2 cellular contexts compared by ENCODE assay signal in the genomic region with DNA sequence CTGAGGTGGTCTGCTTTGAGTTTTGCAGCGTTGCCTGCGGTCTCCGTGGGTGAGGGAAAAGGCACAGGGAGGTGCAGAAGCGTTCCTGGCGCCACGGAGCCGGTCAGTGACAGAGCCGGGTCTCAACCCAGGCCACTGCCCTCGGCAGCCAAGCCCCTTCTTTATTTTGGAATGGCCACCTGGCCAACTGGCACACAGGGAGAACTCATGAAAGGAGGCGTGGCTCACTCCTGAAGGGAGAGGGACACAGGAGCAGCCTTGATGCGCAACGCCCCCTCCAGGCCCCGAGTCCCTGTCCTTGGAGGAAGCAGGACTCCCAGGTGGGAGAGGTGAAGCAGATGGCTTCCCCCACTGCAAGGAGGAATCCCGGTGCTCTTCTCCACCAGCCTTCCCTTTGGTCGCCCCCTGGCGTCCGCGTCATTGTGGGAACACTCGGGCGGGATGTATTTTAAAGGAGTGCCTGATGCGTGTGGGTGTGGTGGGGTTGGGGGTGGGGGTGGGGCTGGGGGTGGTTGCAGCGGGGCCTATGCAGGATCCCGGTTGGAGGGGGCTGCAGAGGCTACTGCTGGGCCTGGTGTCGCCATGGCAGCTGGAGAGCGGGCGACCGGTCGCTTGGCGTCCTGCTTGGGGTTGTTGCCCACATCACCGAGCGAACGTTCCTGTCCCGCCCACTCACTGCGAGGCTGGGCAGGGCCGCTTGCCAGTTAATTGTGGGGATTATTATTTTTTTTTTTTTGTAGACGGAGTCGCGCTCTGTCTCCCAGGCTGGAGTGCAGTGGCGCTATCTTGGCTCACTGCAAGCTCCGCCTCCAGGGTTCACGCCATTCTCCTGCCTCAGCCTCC.
TF ChIP-seq lines count a peak whose summit lies in the region.

No MANE protein-coding gene starts in this region.

TF ChIP-seq in IMR-90, 13 proteins besides CTCF, POLR2A, EP300 and RAD21:
- TF ChIP-seq RCOR1 (IDR thresholded peaks at IDR 0.05; ENCODE audit: insufficient replicate concordance, low read length) (no peak), MXI1 (IDR thresholded peaks at IDR 0.05; ENCODE audit: borderline replicate concordance, low read depth, low read length) (no peak), MAFK (IDR thresholded peaks at IDR 0.05; ENCODE audit: low read depth, low read length) (no peak), NFE2L2 (IDR thresholded peaks at IDR 0.05; ENCODE audit: low read depth, low read length) (no peak), BHLHE40 (IDR thresholded peaks at IDR 0.05; ENCODE audit: low read depth, low read length) (no peak)
- TF ChIP-seq, protein P1, sequence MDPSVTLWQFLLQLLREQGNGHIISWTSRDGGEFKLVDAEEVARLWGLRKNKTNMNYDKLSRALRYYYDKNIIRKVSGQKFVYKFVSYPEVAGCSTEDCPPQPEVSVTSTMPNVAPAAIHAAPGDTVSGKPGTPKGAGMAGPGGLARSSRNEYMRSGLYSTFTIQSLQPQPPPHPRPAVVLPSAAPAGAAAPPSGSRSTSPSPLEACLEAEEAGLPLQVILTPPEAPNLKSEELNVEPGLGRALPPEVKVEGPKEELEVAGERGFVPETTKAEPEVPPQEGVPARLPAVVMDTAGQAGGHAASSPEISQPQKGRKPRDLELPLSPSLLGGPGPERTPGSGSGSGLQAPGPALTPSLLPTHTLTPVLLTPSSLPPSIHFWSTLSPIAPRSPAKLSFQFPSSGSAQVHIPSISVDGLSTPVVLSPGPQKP (IDR thresholded peaks at IDR 0.05; ENCODE audit: borderline replicate concordance, low read depth, low read length) = no peak

TF ChIP-seq in K562, 482 proteins besides CTCF, POLR2A, EP300 and RAD21:
- TF ChIP-seq EGR1 (conservative IDR thresholded peaks at IDR 0.05) (0 out of 2 replicates have a peak, but pooled peaks have one; percentile 11), PCBP1 (IDR thresholded peaks at IDR 0.05; ENCODE audit: low read depth, low read length, poor library complexity, severe bottlenecking) (peak; percentile 46), NCOA1 (IDR thresholded peaks at IDR 0.05; ENCODE audit: low read depth) (no peak), MCM3 (IDR thresholded peaks at IDR 0.05) (no peak), HLTF (IDR thresholded peaks at IDR 0.05) (no peak), POU5F1 (IDR thresholded peaks at IDR 0.05; ENCODE audit: borderline replicate concordance, low read depth, low read length, partially characterized antibody) (no peak)
- TF ChIP-seq, protein P2, sequence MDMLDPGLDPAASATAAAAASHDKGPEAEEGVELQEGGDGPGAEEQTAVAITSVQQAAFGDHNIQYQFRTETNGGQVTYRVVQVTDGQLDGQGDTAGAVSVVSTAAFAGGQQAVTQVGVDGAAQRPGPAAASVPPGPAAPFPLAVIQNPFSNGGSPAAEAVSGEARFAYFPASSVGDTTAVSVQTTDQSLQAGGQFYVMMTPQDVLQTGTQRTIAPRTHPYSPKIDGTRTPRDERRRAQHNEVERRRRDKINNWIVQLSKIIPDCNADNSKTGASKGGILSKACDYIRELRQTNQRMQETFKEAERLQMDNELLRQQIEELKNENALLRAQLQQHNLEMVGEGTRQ (CRISPR knock-in tag; IDR thresholded peaks at IDR 0.05) = no peak
- TF ChIP-seq, protein P3, sequence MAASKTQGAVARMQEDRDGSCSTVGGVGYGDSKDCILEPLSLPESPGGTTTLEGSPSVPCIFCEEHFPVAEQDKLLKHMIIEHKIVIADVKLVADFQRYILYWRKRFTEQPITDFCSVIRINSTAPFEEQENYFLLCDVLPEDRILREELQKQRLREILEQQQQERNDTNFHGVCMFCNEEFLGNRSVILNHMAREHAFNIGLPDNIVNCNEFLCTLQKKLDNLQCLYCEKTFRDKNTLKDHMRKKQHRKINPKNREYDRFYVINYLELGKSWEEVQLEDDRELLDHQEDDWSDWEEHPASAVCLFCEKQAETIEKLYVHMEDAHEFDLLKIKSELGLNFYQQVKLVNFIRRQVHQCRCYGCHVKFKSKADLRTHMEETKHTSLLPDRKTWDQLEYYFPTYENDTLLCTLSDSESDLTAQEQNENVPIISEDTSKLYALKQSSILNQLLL (CRISPR knock-in tag; IDR thresholded peaks at IDR 0.05; ENCODE audit: borderline replicate concordance) = no peak
- TF ChIP-seq, protein P4, sequence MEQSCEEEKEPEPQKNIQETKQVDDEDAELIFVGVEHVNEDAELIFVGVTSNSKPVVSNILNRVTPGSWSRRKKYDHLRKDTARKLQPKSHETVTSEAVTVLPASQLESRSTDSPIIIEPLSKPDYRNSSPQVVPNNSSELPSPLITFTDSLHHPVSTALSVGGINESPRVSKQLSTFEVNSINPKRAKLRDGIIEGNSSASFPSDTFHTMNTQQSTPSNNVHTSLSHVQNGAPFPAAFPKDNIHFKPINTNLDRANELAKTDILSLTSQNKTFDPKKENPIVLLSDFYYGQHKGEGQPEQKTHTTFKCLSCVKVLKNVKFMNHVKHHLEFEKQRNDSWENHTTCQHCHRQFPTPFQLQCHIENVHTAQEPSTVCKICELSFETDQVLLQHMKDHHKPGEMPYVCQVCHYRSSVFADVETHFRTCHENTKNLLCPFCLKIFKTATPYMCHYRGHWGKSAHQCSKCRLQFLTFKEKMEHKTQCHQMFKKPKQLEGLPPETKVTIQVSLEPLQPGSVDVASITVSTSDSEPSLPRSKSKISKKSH (CRISPR knock-in tag; IDR thresholded peaks at IDR 0.05) = no peak
- TF ChIP-seq, protein P5, sequence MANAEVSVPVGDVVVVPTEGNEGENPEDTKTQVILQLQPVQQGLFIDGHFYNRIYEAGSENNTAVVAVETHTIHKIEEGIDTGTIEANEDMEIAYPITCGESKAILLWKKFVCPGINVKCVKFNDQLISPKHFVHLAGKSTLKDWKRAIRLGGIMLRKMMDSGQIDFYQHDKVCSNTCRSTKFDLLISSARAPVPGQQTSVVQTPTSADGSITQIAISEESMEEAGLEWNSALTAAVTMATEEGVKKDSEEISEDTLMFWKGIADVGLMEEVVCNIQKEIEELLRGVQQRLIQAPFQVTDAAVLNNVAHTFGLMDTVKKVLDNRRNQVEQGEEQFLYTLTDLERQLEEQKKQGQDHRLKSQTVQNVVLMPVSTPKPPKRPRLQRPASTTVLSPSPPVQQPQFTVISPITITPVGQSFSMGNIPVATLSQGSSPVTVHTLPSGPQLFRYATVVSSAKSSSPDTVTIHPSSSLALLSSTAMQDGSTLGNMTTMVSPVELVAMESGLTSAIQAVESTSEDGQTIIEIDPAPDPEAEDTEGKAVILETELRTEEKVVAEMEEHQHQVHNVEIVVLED (CRISPR knock-in tag; IDR thresholded peaks at IDR 0.05) = no peak
